ENCODE assay signal across 9 cellular contexts in genomic region chr6:13397359-13398080, GRCh38.
DNase-seq lines count a peak whose midpoint lies in the region; ATAC-seq and TF ChIP-seq lines count a peak whose summit lies in the region.
"Had no signal": no experiment of that assay in that cellular context is flagged by ENCODE, and none has a peak within 500 bp of the region (broad histone marks: within the 10 kb centered on the region; RNA-seq: fewer than 3 reads in every experiment).

No MANE protein-coding gene starts in this region.

- intact Hi-C loops in heart right ventricle (cut with DNase I) = loop anchor here in 2 of 10 donors (5.0 kb wide), 2 partner anchors 35 to 140 kb away; no protein-coding TSS in a partner anchor

- peak; percentile 76 for ATAC-seq in GM18861 (IDR thresholded peaks at IDR 0.05; ENCODE audit: unreplicated experiment)
- ATAC-seq in HG02623 (IDR thresholded peaks at IDR 0.05; ENCODE audit: unreplicated experiment) = peak; percentile 68
- ATAC-seq in heart right ventricle = peak in 2 of 8 donors; percentile 11 to 40
- no peak for ATAC-seq in stimulated activated naive CD8-positive, alpha-beta T cell treated with anti-CD3 and anti-CD28 coated beads, Interleukin-15, amount 100 ng/mL, for 72 hours
- ATAC-seq in activated T-cell treated with anti-CD3 and anti-CD28 coated beads, Interleukin-2, amount 50 U/mL, for 72 hours (replicated peaks in 1 of 2) = no peak

- 60 to 61% methylated on average over 9 of the region's 9 CpGs for WGBS in heart right ventricle, 2 donors

- H3K27ac Mint-ChIP-seq in stimulated activated naive CD8-positive, alpha-beta T cell treated with anti-CD3 and anti-CD28 coated beads, Interleukin-15, amount 100 ng/mL, for 72 hours = no peak overlapping the region
- H3K27ac Mint-ChIP-seq in activated T-cell treated with anti-CD3 and anti-CD28 coated beads, Interleukin-2, amount 50 U/mL, for 72 hours = no peak overlapping the region

- no peaks in the 10 kb centered on the region for H3K36me3 ChIP-seq in heart right ventricle

- H3K9me3 Mint-ChIP-seq in stimulated activated naive CD8-positive, alpha-beta T cell treated with anti-CD3 and anti-CD28 coated beads, Interleukin-15, amount 100 ng/mL, for 72 hours = no peaks in the 10 kb centered on the region
- H3K9me3 Mint-ChIP-seq in activated T-cell treated with anti-CD3 and anti-CD28 coated beads, Interleukin-2, amount 50 U/mL, for 72 hours = no peaks in the 10 kb centered on the region

- no peaks in the 10 kb centered on the region for H3K27me3 Mint-ChIP-seq in stimulated activated naive CD8-positive, alpha-beta T cell treated with anti-CD3 and anti-CD28 coated beads, Interleukin-15, amount 100 ng/mL, for 72 hours
- H3K27me3 Mint-ChIP-seq in activated T-cell treated with anti-CD3 and anti-CD28 coated beads, Interleukin-2, amount 50 U/mL, for 72 hours (ENCODE audit: low read depth) = no peaks in the 10 kb centered on the region

- no peaks in the 10 kb centered on the region for H3K9me3 ChIP-seq in heart right ventricle

- H3K4me3 ChIP-seq in heart right ventricle = no peak overlapping the region

- DNase-seq in NCI-H2171 (lab: John Stamatoyannopoulos, UW) (peak; percentile 51), heart right ventricle (no peak), SW 1271 (lab: John Stamatoyannopoulos, UW) (no peak)
- DNase-seq in effector CD8-positive, alpha-beta T cell (lab: John Stamatoyannopoulos, UW) = no peak
- no peak for DNase-seq in stimulated activated naive CD8-positive, alpha-beta T cell treated with anti-CD3 and anti-CD28 coated beads, Interleukin-15, amount 100 ng/mL, for 72 hours
- DNase-seq in activated T-cell treated with anti-CD3 and anti-CD28 coated beads, Interleukin-2, amount 50 U/mL, for 72 hours = no peak

- peaks cover 10% of the 10 kb centered on the region for H3K4me1 Mint-ChIP-seq in stimulated activated naive CD8-positive, alpha-beta T cell treated with anti-CD3 and anti-CD28 coated beads, Interleukin-15, amount 100 ng/mL, for 72 hours
- peaks cover 13% of the 10 kb centered on the region for H3K4me1 Mint-ChIP-seq in activated T-cell treated with anti-CD3 and anti-CD28 coated beads, Interleukin-2, amount 50 U/mL, for 72 hours (ENCODE audit: low read depth)

- no peak for TF ChIP-seq CTCF in heart right ventricle (IDR thresholded peaks at IDR 0.05)

- H3K4me1 ChIP-seq in heart right ventricle = peaks cover 5 to 81% (median 65%) of the 10 kb centered on the region in 9 donors

- H3K27me3 ChIP-seq in heart right ventricle = no peaks in the 10 kb centered on the region

- no peaks in the 10 kb centered on the region for H3K36me3 Mint-ChIP-seq in activated T-cell treated with anti-CD3 and anti-CD28 coated beads, Interleukin-2, amount 50 U/mL, for 72 hours (ENCODE audit: insufficient read depth in 2 of 2)

- no peak overlapping the region for H3K4me3 Mint-ChIP-seq in stimulated activated naive CD8-positive, alpha-beta T cell treated with anti-CD3 and anti-CD28 coated beads, Interleukin-15, amount 100 ng/mL, for 72 hours
- H3K4me3 Mint-ChIP-seq in activated T-cell treated with anti-CD3 and anti-CD28 coated beads, Interleukin-2, amount 50 U/mL, for 72 hours = no peak overlapping the region

- H3K27ac ChIP-seq in heart right ventricle = peak overlapping the region in 9 of 10 donors; percentile 54 to 84 (median 77)
- H3K27ac ChIP-seq: KMS-11 had no signal

Comparison
In these comparisons a context has a peak if more than half of its experiments do, and no peak if none do; other contexts are left out.
1. ATAC-seq: peak in GM18861 (single experiment) and HG02623 (single experiment); none in stimulated activated naive CD8-positive, alpha-beta T cell treated with anti-CD3 and anti-CD28 coated beads, Interleukin-15, amount 100 ng/mL, for 72 hours (single experiment) and activated T-cell treated with anti-CD3 and anti-CD28 coated beads, Interleukin-2, amount 50 U/mL, for 72 hours (0 of 2).